18 cellular contexts compared by ENCODE assay signal in genomic region chr6:1558388-1558787, GRCh38. TPM values are rescaled to one million over a fixed set of nuclear protein-coding genes. Genes with fewer than 3 reads are reported as not detected.
DNase-seq lines count a peak whose midpoint lies in the region; ATAC-seq and TF ChIP-seq lines count a peak whose summit lies in the region.
"Had no signal": no experiment of that assay in that cellular context is flagged by ENCODE, and none has a peak within 500 bp of the region (broad histone marks: within the 10 kb centered on the region; RNA-seq: fewer than 3 reads in every experiment).

No MANE protein-coding gene starts in this region.

- POLR2A ChIA-PET in activated CD8-positive, alpha-beta T cell treated with anti-CD3 and anti-CD28 coated beads for 36 hours (lab: Charles Lee): no interaction called here

- no peak overlapping the region for H3K27ac ChIP-seq in osteoblast (ENCODE audit: low read depth, low read length)
- H3K27ac ChIP-seq: KMS-11, PC-9, SJSA1 had no signal

- H3K4me3 Mint-ChIP-seq in progenitor cell of endocrine pancreas (ENCODE audit: low read depth): no peak overlapping the region
- no peak overlapping the region for H3K4me3 Mint-ChIP-seq in activated CD8-positive, alpha-beta T cell treated with anti-CD3 and anti-CD28 coated beads for 36 hours
- H3K4me3 Mint-ChIP-seq: CD4-positive, alpha-beta T cell had no signal

- no peaks in the 10 kb centered on the region for H3K36me3 Mint-ChIP-seq in progenitor cell of endocrine pancreas (ENCODE audit: insufficient read depth)
- no peaks in the 10 kb centered on the region for H3K36me3 Mint-ChIP-seq in activated CD8-positive, alpha-beta T cell treated with anti-CD3 and anti-CD28 coated beads for 36 hours (ENCODE audit: low read depth)

- H3K4me3 ChIP-seq in foreskin fibroblast (ENCODE audit: low read depth in 1 of 2, low read length in 2 of 2): no peak overlapping the region
- H3K4me3 ChIP-seq in osteoblast (ENCODE audit: insufficient read depth, low read length): no peak overlapping the region
- H3K4me3 ChIP-seq: GM12878, PC-9, SJSA1 had no signal

- intact Hi-C loops in activated CD8-positive, alpha-beta T cell treated with anti-CD3 and anti-CD28 coated beads for 36 hours (cut with micrococcal nuclease): no loop called here

- no peak overlapping the region for H3K27ac Mint-ChIP-seq in progenitor cell of endocrine pancreas
- no peak overlapping the region for H3K27ac Mint-ChIP-seq in activated CD8-positive, alpha-beta T cell treated with anti-CD3 and anti-CD28 coated beads for 36 hours
- H3K27ac Mint-ChIP-seq: CD4-positive, alpha-beta T cell had no signal

- ATAC-seq in activated CD8-positive, alpha-beta T cell treated with anti-CD3 and anti-CD28 coated beads for 36 hours: no peak
- ATAC-seq: GM12878 had no signal

- no peaks in the 10 kb centered on the region for H3K27me3 ChIP-seq in osteoblast (ENCODE audit: insufficient read depth, low read length)
- H3K27me3 ChIP-seq: SJSA1 had no signal

- no peaks in the 10 kb centered on the region for H3K36me3 ChIP-seq in osteoblast (ENCODE audit: insufficient read depth, low read length)
- H3K36me3 ChIP-seq: SJSA1 had no signal

- no peaks in the 10 kb centered on the region for H4K20me1 ChIP-seq in osteoblast (ENCODE audit: insufficient read depth, low read length)

- H3K27me3 Mint-ChIP-seq in progenitor cell of endocrine pancreas: peaks cover 5% of the 10 kb centered on the region
- peaks cover 32% of the 10 kb centered on the region for H3K27me3 Mint-ChIP-seq in activated CD8-positive, alpha-beta T cell treated with anti-CD3 and anti-CD28 coated beads for 36 hours
- H3K27me3 Mint-ChIP-seq: CD4-positive, alpha-beta T cell had no signal

- peaks cover 4% of the 10 kb centered on the region for H3K4me1 Mint-ChIP-seq in progenitor cell of endocrine pancreas (ENCODE audit: low read depth)
- peaks cover 10% of the 10 kb centered on the region for H3K4me1 Mint-ChIP-seq in activated CD8-positive, alpha-beta T cell treated with anti-CD3 and anti-CD28 coated beads for 36 hours (ENCODE audit: low read depth)

- TF ChIP-seq CTCF in foreskin fibroblast (IDR thresholded peaks at IDR 0.05; ENCODE audit: low read depth, low read length) (no peak), osteoblast (IDR thresholded peaks at IDR 0.05; ENCODE audit: extremely low read depth, low read depth, low read length) (no peak), progenitor cell of endocrine pancreas (IDR thresholded peaks at IDR 0.05; ENCODE audit: unreplicated experiment) (no peak)
- TF ChIP-seq CTCF in activated CD8-positive, alpha-beta T cell treated with anti-CD3 and anti-CD28 coated beads for 36 hours (IDR thresholded peaks at IDR 0.05): no peak

- DNase-seq in ELR (ENCODE audit: low read depth) (peak; percentile 30), RPMI7951 (ENCODE audit: low read depth) (peak; percentile 32), foreskin fibroblast (peak; percentile 20 to 31), osteoblast (ENCODE audit: insufficient read length, low spot score, missing footprints) (peak; percentile 66), progenitor cell of endocrine pancreas (ENCODE audit: low spot score, unreplicated experiment) (no peak), medulla oblongata (ENCODE audit: extremely low spot score) (no peak)
- DNase-seq in activated CD8-positive, alpha-beta memory T cell treated with anti-CD3 and anti-CD28 coated beads for 24 hours: no peak
- no peak for DNase-seq in activated CD8-positive, alpha-beta T cell treated with anti-CD3 and anti-CD28 coated beads for 36 hours
- DNase-seq: Caco-2; CD4-positive, alpha-beta T cell; NCI-H1048; NCI-H1436; NCI-H2029; NCI-H526; PC-9 had no signal

- peaks cover 2% of the 10 kb centered on the region for H3K9me3 Mint-ChIP-seq in progenitor cell of endocrine pancreas (ENCODE audit: low read depth)
- no peaks in the 10 kb centered on the region for H3K9me3 Mint-ChIP-seq in activated CD8-positive, alpha-beta T cell treated with anti-CD3 and anti-CD28 coated beads for 36 hours
- H3K9me3 Mint-ChIP-seq: CD4-positive, alpha-beta T cell had no signal

- H2AFZ ChIP-seq in osteoblast (ENCODE audit: low read length): no peak overlapping the region
- H2AFZ ChIP-seq: PC-9 had no signal

- H3K4me1 ChIP-seq in osteoblast (ENCODE audit: insufficient read depth, low read length): peaks cover 14% of the 10 kb centered on the region
- H3K4me1 ChIP-seq: Caco-2 had no signal

- peaks cover 4% of the 10 kb centered on the region for H3K79me2 ChIP-seq in osteoblast (ENCODE audit: insufficient read depth, low read length)

- no peak overlapping the region for H3K4me2 ChIP-seq in osteoblast (ENCODE audit: insufficient read depth, low read length)
- H3K4me2 ChIP-seq: KMS-11, PC-9 had no signal

- no peaks in the 10 kb centered on the region for H3K9me3 ChIP-seq in osteoblast (ENCODE audit: low read depth, low read length)
- H3K9me3 ChIP-seq: Caco-2, SJSA1 had no signal

- CTCF ChIA-PET in activated CD8-positive, alpha-beta T cell treated with anti-CD3 and anti-CD28 coated beads for 36 hours (lab: Charles Lee): interaction anchor here (1.8 kb wide), 1 partner anchor 34 kb away, joined by 6 read pairs; no protein-coding TSS in a partner anchor

RNA-seq across cellular contexts. Expression of gene FOXC1, which starts 51.3 kb away (rescaled TPM):
- total RNA-seq in RPMI7951 (2014; rRNA removed; shearing (Covaris generic)): 1.7 and 2.0 TPM in 2 replicates
- total RNA-seq in osteoblast (39.4 and 41.0 TPM in 2 replicates), progenitor cell of endocrine pancreas (0.46 and 1.1 TPM in 2 replicates)
- total RNA-seq in activated CD8-positive, alpha-beta T cell treated with anti-CD3 and anti-CD28 coated beads for 36 hours: under 1 TPM in 1 of 2 experiments, not detected in 1; 0.16 TPM
- total RNA-seq: CD4-positive, alpha-beta T cell had no signal

Comparison
In these comparisons a context has a peak if more than half of its experiments do, and no peak if none do; other contexts are left out.
1. DNase-seq: peak in ELR (single experiment), RPMI7951 (single experiment), foreskin fibroblast (2 of 2) and osteoblast (single experiment); none in progenitor cell of endocrine pancreas (single experiment), activated CD8-positive, alpha-beta memory T cell treated with anti-CD3 and anti-CD28 coated beads for 24 hours (single experiment), medulla oblongata (single experiment) and activated CD8-positive, alpha-beta T cell treated with anti-CD3 and anti-CD28 coated beads for 36 hours (single experiment).
2. RNA of gene FOXC1, which starts 51.3 kb away (total RNA-seq): 39.4 to 41.0 TPM in osteoblast; 1.7 to 2.0 TPM in RPMI7951, 0.46 to 1.1 TPM in progenitor cell of endocrine pancreas and 0.16 TPM in activated CD8-positive, alpha-beta T cell treated with anti-CD3 and anti-CD28 coated beads for 36 hours; every median in the first group is over 10 times any median in the second.